In genomic region chr1:234525156-234525774, GRCh38 we compare ENCODE assay signal across 19 cellular contexts. TPM values are rescaled to one million over a fixed set of nuclear protein-coding genes. Genes with fewer than 3 reads are reported as not detected.
DNase-seq lines count a peak whose midpoint lies in the region; ATAC-seq, FAIRE-seq and TF ChIP-seq lines count a peak whose summit lies in the region.
"Had no signal": no experiment of that assay in that cellular context is flagged by ENCODE, and none has a peak within 500 bp of the region (broad histone marks: within the 10 kb centered on the region; RNA-seq: fewer than 3 reads in every experiment).

No MANE protein-coding gene starts in this region.

- H3K4me3 ChIP-seq in K562 (no peak overlapping the region), prostate gland (no peak overlapping the region)
- H3K4me3 ChIP-seq: ovary had no signal

- TF ChIP-seq RAD21 in K562 (CRISPR knock-in tag; conservative IDR thresholded peaks at IDR 0.05 in 1 of 2, IDR thresholded peaks at IDR 0.05 in 1 of 2): no peak

- POLR2A ChIA-PET in K562 (lab: Yijun Ruan, JAX): interaction anchor here (1.0 to 1.2 kb wide), 2 partner anchors 14 to 78 kb away, joined by 3 to 6 read pairs; no protein-coding TSS in a partner anchor

- TF ChIP-seq POLR2A in K562 (conservative IDR thresholded peaks at IDR 0.05): no peak
- no peak for TF ChIP-seq POLR2A in prostate gland (IDR thresholded peaks at IDR 0.05)

- peak overlapping the region; percentile 3 for H3K27ac ChIP-seq in KOPT-K1 (ENCODE audit: low read depth, low read length, poor library complexity, severe bottlenecking)
- no peak overlapping the region for H3K27ac ChIP-seq in K562 (ENCODE audit: extremely low read depth, low read depth, low read length)
- peak overlapping the region; percentile 91 to 93 for H3K27ac ChIP-seq in prostate gland
- H3K27ac ChIP-seq: ovary had no signal

- no peak for TF ChIP-seq CTCF in Calu3 (IDR thresholded peaks at IDR 0.05; ENCODE audit: unreplicated experiment)
- TF ChIP-seq CTCF in K562 (IDR thresholded peaks at IDR 0.05 in 2 of 3, conservative IDR thresholded peaks at IDR 0.05 in 1 of 3; ENCODE audit: insufficient read depth in 2 of 3, low read depth in 1 of 3, low read length in 3 of 3): no peak
- TF ChIP-seq CTCF in prostate gland (IDR thresholded peaks at IDR 0.05): no peak

- H3K27me3 Mint-ChIP-seq in Calu3 (ENCODE audit: unreplicated experiment): no peaks in the 10 kb centered on the region
- H3K27me3 Mint-ChIP-seq: memory B cell had no signal

- H3K36me3 ChIP-seq in KOPT-K1 (ENCODE audit: insufficient read depth, low read length): no peaks in the 10 kb centered on the region
- H3K36me3 ChIP-seq in K562 (ENCODE audit: control insufficient read depth, insufficient read depth, low read length): no peaks in the 10 kb centered on the region
- H3K36me3 ChIP-seq in prostate gland: no peaks in the 10 kb centered on the region
- H3K36me3 ChIP-seq: ovary had no signal

- peak overlapping the region; percentile 37 for H2AFZ ChIP-seq in K562 (ENCODE audit: low read depth, low read length)

- no peak for FAIRE-seq in K562 (lab: Jason Lieb, UNC)
- FAIRE-seq: GM12892 had no signal

- no peak overlapping the region for H3K4me3 Mint-ChIP-seq in Calu3 (ENCODE audit: low read depth, unreplicated experiment)
- H3K4me3 Mint-ChIP-seq: CD8-positive, alpha-beta memory T cell; central memory CD8-positive, alpha-beta T cell; HFFc6; memory B cell had no signal

- H3K9ac ChIP-seq in K562 (ENCODE audit: insufficient read depth in 1 of 2, low read depth in 2 of 2, low read length in 2 of 2): no peak overlapping the region

- peaks cover 10% of the 10 kb centered on the region for H3K4me1 Mint-ChIP-seq in Calu3 (ENCODE audit: low read depth, unreplicated experiment)
- H3K4me1 Mint-ChIP-seq: central memory CD8-positive, alpha-beta T cell had no signal

- no peaks in the 10 kb centered on the region for H3K9me3 ChIP-seq in KOPT-K1 (ENCODE audit: insufficient read depth, low read length, poor library complexity, severe bottlenecking)
- no peaks in the 10 kb centered on the region for H3K9me3 ChIP-seq in K562 (replicated peaks; ENCODE audit: control insufficient read depth, insufficient read depth, low read depth, low read length)
- no peaks in the 10 kb centered on the region for H3K9me3 ChIP-seq in prostate gland
- H3K9me3 ChIP-seq: ovary had no signal

- intact Hi-C loops in Calu3 (cut with micrococcal nuclease; ENCODE audit: unreplicated experiment) (no loop called here), K562 (cut with micrococcal nuclease) (no loop called here), prostate gland (cut with DNase I) (no loop called here), posterior vena cava (cut with DNase I) (no loop called here)

- no peaks in the 10 kb centered on the region for H3K27me3 ChIP-seq in K562 (ENCODE audit: control insufficient read depth in 2 of 2, insufficient read depth in 2 of 2, low read length in 2 of 2)
- H3K27me3 ChIP-seq in prostate gland (replicated peaks; ENCODE audit: insufficient read depth): no peaks in the 10 kb centered on the region
- H3K27me3 ChIP-seq: ovary had no signal

- in situ Hi-C loops in K562 (cut with MboI): no loop called here

- no peak overlapping the region for H3K4me2 ChIP-seq in K562 (ENCODE audit: insufficient read depth, low read length)

- WGBS in K562 (ENCODE audit: insufficient coverage, low coverage, missing lambda C conversion rate): 74% methylated on average over 5 of the region's 5 CpGs
- WGBS in prostate gland: 91% methylated on average over 5 of the region's 5 CpGs

- no peaks in the 10 kb centered on the region for H3K36me3 Mint-ChIP-seq in Calu3 (ENCODE audit: insufficient read depth, unreplicated experiment)
- H3K36me3 Mint-ChIP-seq: CD8-positive, alpha-beta memory T cell; memory B cell had no signal

- no peak for TF ChIP-seq EP300 in K562 (IDR thresholded peaks at IDR 0.05; ENCODE audit: low read length)

- no TSS peak for BruUV-seq in Calu3 (replicated peaks; lab: Mats Ljungman, UMichigan)
- BruUV-seq in K562 (replicated peaks; lab: Mats Ljungman, UMichigan): no TSS peak

- no peaks in the 10 kb centered on the region for H4K20me1 ChIP-seq in K562 (replicated peaks; ENCODE audit: control insufficient read depth, insufficient read depth, low read length)

- H3K79me2 ChIP-seq in K562 (ENCODE audit: control insufficient read depth, insufficient read depth, low read length): no peaks in the 10 kb centered on the region

- no peak for DNase-seq in Calu3
- no peak for DNase-seq in K562 (ENCODE audit: extremely low read depth in 1 of 4, low spot score in 3 of 4)
- no peak for DNase-seq in prostate gland (ENCODE audit: low spot score)
- DNase-seq in NCI-H446 treated with DMSO at 0.1 percent for 48 hours (lab: John Stamatoyannopoulos, UW): no peak
- no peak for DNase-seq in stimulated activated CD4-positive, alpha-beta T cell treated with anti-CD3 and anti-CD28 coated beads, Interleukin-4, amount 100 ng/mL, for 1 hour
- DNase-seq in posterior vena cava (ENCODE audit: low spot score): no peak
- DNase-seq: activated CD4-positive, alpha-beta T cell treated with anti-CD3 and anti-CD28 coated beads for 48 hours; activated T-cell treated with anti-CD3 and anti-CD28 coated beads for 4 hours; CD8-positive, alpha-beta memory T cell; foreskin fibroblast; HFFc6; NCI-H187; NCI-H524 had no signal

- H3K9me3 Mint-ChIP-seq in Calu3 (ENCODE audit: low read depth, unreplicated experiment): no peaks in the 10 kb centered on the region
- H3K9me3 Mint-ChIP-seq: CD8-positive, alpha-beta memory T cell; central memory CD8-positive, alpha-beta T cell; HFFc6; memory B cell had no signal

- ATAC-seq in K562 (no peak), GM19324 (IDR thresholded peaks at IDR 0.05; ENCODE audit: low FRiP score, unreplicated experiment) (no peak)

- H3K27ac Mint-ChIP-seq in Calu3 (ENCODE audit: unreplicated experiment): peak overlapping the region; percentile 70
- H3K27ac Mint-ChIP-seq: HFFc6, memory B cell had no signal

- peaks cover 26 to 62% of the 10 kb centered on the region in 2 experiments for H3K4me1 ChIP-seq in K562 (replicated peaks in 1 of 2; ENCODE audit: control insufficient read depth in 2 of 2, insufficient read depth in 2 of 2, low read length in 2 of 2)
- peaks cover 11% of the 10 kb centered on the region for H3K4me1 ChIP-seq in prostate gland (replicated peaks)

- CTCF ChIA-PET in Calu3 (lab: Charles Lee): interaction anchor here (0.7 kb wide), 2 partner anchors 17 to 220 kb away, joined by 3 to 6 read pairs; no protein-coding TSS in a partner anchor
- CTCF ChIA-PET in K562 (lab: Yijun Ruan, JAX; ENCODE audit: low intra/inter-chr PET ratio): no interaction called here

- peaks cover 6% of the 10 kb centered on the region for H3K9me1 ChIP-seq in K562 (ENCODE audit: control insufficient read depth, insufficient read depth, low read length)

TF ChIP-seq in K562, 482 proteins besides CTCF, POLR2A, EP300 and RAD21 (continues in another document):
- TF ChIP-seq COPS2 (conservative IDR thresholded peaks at IDR 0.05) (no peak), SP2 (IDR thresholded peaks at IDR 0.05; ENCODE audit: extremely low read depth, low read depth, low read length, poor library complexity, severe bottlenecking) (no peak), RBM22 (IDR thresholded peaks at IDR 0.05; ENCODE audit: low read depth, low read length, poor library complexity, severe bottlenecking) (no peak), NCOR1 (IDR thresholded peaks at IDR 0.05) (no peak), ZNF263 (CRISPR knock-in tag; IDR thresholded peaks at IDR 0.05; ENCODE audit: borderline replicate concordance) (no peak), MAFK (IDR thresholded peaks at IDR 0.05; ENCODE audit: low read length) (no peak), FOXK2 (conservative IDR thresholded peaks at IDR 0.05 in 1 of 2, IDR thresholded peaks at IDR 0.05 in 1 of 2; ENCODE audit: low read depth in 2 of 2) (no peak), MCM3 (IDR thresholded peaks at IDR 0.05) (no peak), FOSL1 (tag; conservative IDR thresholded peaks at IDR 0.05) (no peak), ZNF280A (IDR thresholded peaks at IDR 0.05; ENCODE audit: low read depth, partially characterized antibody) (no peak), ETV6 (IDR thresholded peaks at IDR 0.05; ENCODE audit: borderline replicate concordance in 1 of 2, low read depth in 2 of 2, low read length in 1 of 2) (no peak), ETV6 (CRISPR knock-in tag; IDR thresholded peaks at IDR 0.05; ENCODE audit: borderline replicate concordance) (no peak)

RNA-seq across cellular contexts. Expression of gene TARBP1, which starts 46.3 kb away (rescaled TPM):
- 38.1 and 39.6 TPM in 2 replicates for total RNA-seq in Calu3 (2022)
- total RNA-seq in K562 (2011; cell fraction: chromatin; rRNA removed; ENCODE audit: low replicate concordance): 26.2 and 82.6 TPM in 2 replicates
- 15.0 and 20.9 TPM in 2 replicates for total RNA-seq in K562 (2011; cell fraction: nucleolus; rRNA removed)
- 28.7 and 45.3 TPM in 2 replicates for total RNA-seq in K562 (2011; cell fraction: nucleoplasm; rRNA removed)
- total RNA-seq in K562 (2014; rRNA removed): 15.3 and 16.1 TPM in 2 replicates
- 25.0 and 28.0 TPM in 2 replicates for total RNA-seq in K562 (2014; rRNA removed; fragmentation: Illumina TruSeq; extraction: Trizol)
- total RNA-seq in K562 (2015; rRNA removed; fragmentation: Illumina TruSeq; extraction: Trizol): 23.1 and 26.5 TPM in 2 replicates
- 15.6 and 18.6 TPM in 2 replicates for total RNA-seq in K562 (2021)
- 48.0 and 66.5 TPM in 2 replicates for polyA plus RNA-seq in K562 (2011; rRNA removed)
- 12.4 and 31.8 TPM in 2 replicates for polyA plus RNA-seq in K562 (2011; cell fraction: cytosol; rRNA removed)
- polyA plus RNA-seq in K562 (2011; cell fraction: nucleus; rRNA removed): 84.2 and 119 TPM in 2 replicates
- 14.6 and 30.8 TPM in 2 replicates for polyA plus RNA-seq in K562 (2012)
- 20.5 and 22.9 TPM in 2 replicates for polyA plus RNA-seq in K562 (2014; fragmentation: Illumina TruSeq; extraction: Trizol)
- polyA plus RNA-seq in K562 (2014; fragmentation: Nextera tagmentation; extraction: Ambion mirVana): 10 to 100 TPM in 1 of 2 experiments, 1 to 10 TPM in 1; 8.8 to 10.4 TPM
- polyA plus RNA-seq in K562 (2014; rRNA removed): 24.3 and 29.5 TPM in 2 replicates
- polyA minus RNA-seq in K562 (2011; rRNA and poly(A)+ RNA removed): 27.7 and 45.5 TPM in 2 replicates
- 10.1 and 19.2 TPM in 2 replicates for polyA minus RNA-seq in K562 (2011; cell fraction: cytosol; rRNA and poly(A)+ RNA removed)
- polyA minus RNA-seq in K562 (2011; cell fraction: nucleus; rRNA and poly(A)+ RNA removed): 19.0 and 38.9 TPM in 2 replicates
- total RNA-seq in prostate gland: 10 to 100 TPM; 24.8 to 33.0 TPM
- total RNA-seq in posterior vena cava: 10 to 100 TPM; 13.8 to 20.0 TPM
